Comparison of ENCODE assay signal across 10 cellular contexts in genomic region chr9:137115394-137116026, GRCh38. TPM values are rescaled to one million over a fixed set of nuclear protein-coding genes. Genes with fewer than 3 reads are reported as not detected.
A peak's percentile ranks its signal among the peaks of the same experiment; 100 is the strongest.
DNase-seq lines count a peak whose midpoint lies in the region; ATAC-seq and TF ChIP-seq lines count a peak whose summit lies in the region.
"Had no signal": no experiment of that assay in that cellular context is flagged by ENCODE, and none has a peak within 500 bp of the region (broad histone marks: within the 10 kb centered on the region; RNA-seq: fewer than 3 reads in every experiment).

No MANE protein-coding gene starts in this region.

- DNase-seq in Right ventricle myocardium inferior (ENCODE audit: missing footprints) (peak; percentile 65), cardiac septum (ENCODE audit: low spot score) (no peak), WERI-Rb-1 (no peak), right cardiac atrium (peak in 1 of 3 donors; percentile 54), vagina (ENCODE audit: extremely low spot score in 2 of 2) (no peak), ACHN (no peak)
- DNase-seq: activated CD8-positive, alpha-beta memory T cell treated with anti-CD3 and anti-CD28 coated beads, Interleukin-2, amount 10 ng/mL, durations not matched to agents 7 days and 5 days had no signal

- H3K4me1 ChIP-seq in right cardiac atrium (ENCODE audit: control insufficient read depth, insufficient read depth, low read length) (no peaks in the 10 kb centered on the region), vagina (peaks cover 16% of the 10 kb centered on the region)

- ATAC-seq in Right ventricle myocardium inferior (peak; percentile 4), right cardiac atrium (peak; percentile 5 to 20), GM21576 (IDR thresholded peaks at IDR 0.05; ENCODE audit: unreplicated experiment) (no peak), GM18517 (IDR thresholded peaks at IDR 0.05; ENCODE audit: unreplicated experiment) (no peak)

- TF ChIP-seq CTCF in WERI-Rb-1 (IDR thresholded peaks at IDR 0.05; ENCODE audit: low read depth, low read length) (peak; percentile 17; the same call in 1 of the 2 replicates), vagina (IDR thresholded peaks at IDR 0.05) (no peak)

- TF ChIP-seq POLR2A in vagina (IDR thresholded peaks at IDR 0.05), result no peak

- intact Hi-C loops in Right ventricle myocardium inferior (cut with DNase I), result loop anchor here (2.0 kb wide), 2 partner anchors 73 to 111 kb away; partner anchors contain the start of genes ANAPC2, RNF224 and SSNA1
- intact Hi-C loops in cardiac septum (cut with DNase I), result no loop called here
- intact Hi-C loops in right cardiac atrium (cut with DNase I), result no loop called here
- intact Hi-C loops in vagina (cut with DNase I), result no loop called here

- in situ Hi-C loops in ACHN (cut with HindIII; ENCODE audit: low pct_ligation_motif_present, low pct_unique_long_range_greater_than_20kb, low sequenced_read_pairs), result no loop called here

- WGBS in right cardiac atrium, result 74% methylated on average over 21 of the region's 21 CpGs

- peaks cover 3% of the 10 kb centered on the region; the same call in 1 of the 2 replicates for H3K36me3 ChIP-seq in WERI-Rb-1
- peaks cover 0 to 22% of the 10 kb centered on the region in 2 donors for H3K36me3 ChIP-seq in vagina

- H3K4me3 ChIP-seq in WERI-Rb-1 (ENCODE audit: low read depth, low read length) (no peak overlapping the region), right cardiac atrium (ENCODE audit: low read length) (no peak overlapping the region), vagina (peak overlapping the region; percentile 79 to 86)

- H3K27me3 ChIP-seq in WERI-Rb-1 (ENCODE audit: insufficient read depth, low read depth, severe bottlenecking) (no peaks in the 10 kb centered on the region), right cardiac atrium (ENCODE audit: control insufficient read depth, insufficient read depth) (no peaks in the 10 kb centered on the region), vagina (no peaks in the 10 kb centered on the region)

- H3K27ac ChIP-seq in WERI-Rb-1 (peak overlapping the region; percentile 22; the same call in 1 of the 2 replicates), right cardiac atrium (ENCODE audit: low read length) (peak overlapping the region; percentile 79), vagina (no peak overlapping the region)

- H3K9me3 ChIP-seq in WERI-Rb-1 (ENCODE audit: severe bottlenecking), result no peaks in the 10 kb centered on the region
- no peaks in the 10 kb centered on the region for H3K9me3 ChIP-seq in right cardiac atrium (ENCODE audit: control insufficient read depth, low read length)
- H3K9me3 ChIP-seq in vagina, result no peaks in the 10 kb centered on the region

RNA-seq across cellular contexts. Expression of gene DPP7, which starts 1.0 kb away (rescaled TPM):
- total RNA-seq in Right ventricle myocardium inferior (143 TPM), cardiac septum (150 TPM), right cardiac atrium (100 to 1,000 TPM; 211 to 288 (median 239) TPM), vagina (152 TPM)
- polyA plus RNA-seq in right cardiac atrium, result 252 TPM

RNA-seq across cellular contexts. Expression of gene GRIN1, which starts 23.4 kb away (rescaled TPM):
- not detected for total RNA-seq in Right ventricle myocardium inferior
- total RNA-seq in cardiac septum, result not detected
- under 1 TPM in 1 of 4 donors, not detected in 3; 0.08 TPM for total RNA-seq in right cardiac atrium
- 0.09 TPM for polyA plus RNA-seq in right cardiac atrium
- 0.74 TPM for total RNA-seq in vagina
- total RNA-seq: activated CD8-positive, alpha-beta memory T cell treated with anti-CD3 and anti-CD28 coated beads, Interleukin-2, amount 10 ng/mL, durations not matched to agents 7 days and 5 days; RPMI7951 had no signal

RNA-seq across cellular contexts. Expression of gene MAN1B1, which starts 28.7 kb away (rescaled TPM):
- total RNA-seq in Right ventricle myocardium inferior, result 20.4 TPM
- 27.2 TPM for total RNA-seq in cardiac septum
- total RNA-seq in right cardiac atrium, result 10 to 100 TPM; 23.9 to 31.3 (median 28.1) TPM
- polyA plus RNA-seq in right cardiac atrium, result 24.8 TPM
- total RNA-seq in vagina, result 34.1 TPM

RNA-seq across cellular contexts. Expression of gene UAP1L1, which starts 38.2 kb away (rescaled TPM):
- total RNA-seq in Right ventricle myocardium inferior (13.6 TPM), cardiac septum (6.5 TPM), right cardiac atrium (10 to 100 TPM in 3 of 4 donors, 1 to 10 TPM in 1; 9.8 to 14.0 (median 12.4) TPM), vagina (13.3 TPM)
- polyA plus RNA-seq in right cardiac atrium, result 10.1 TPM

RNA-seq across cellular contexts. Expression of gene SAPCD2, which starts 45.2 kb away (rescaled TPM):
- 0.22 TPM for total RNA-seq in Right ventricle myocardium inferior
- 0.11 TPM for total RNA-seq in cardiac septum
- total RNA-seq in right cardiac atrium, result under 1 TPM; 0.08 to 0.63 (median 0.28) TPM
- polyA plus RNA-seq in right cardiac atrium, result 0.18 TPM
- 2.7 TPM for total RNA-seq in vagina

Comparison
In these comparisons a context has a peak if more than half of its experiments do, and no peak if none do; other contexts are left out.
1. ATAC-seq: peak in Right ventricle myocardium inferior (single experiment) and right cardiac atrium (2 of 2); none in GM21576 (single experiment) and GM18517 (single experiment).
2. H3K4me3 ChIP-seq: peak in vagina (2 of 2); none in WERI-Rb-1 (single experiment) and right cardiac atrium (single experiment).